23 cellular contexts compared by ENCODE assay signal in the genomic region with DNA sequence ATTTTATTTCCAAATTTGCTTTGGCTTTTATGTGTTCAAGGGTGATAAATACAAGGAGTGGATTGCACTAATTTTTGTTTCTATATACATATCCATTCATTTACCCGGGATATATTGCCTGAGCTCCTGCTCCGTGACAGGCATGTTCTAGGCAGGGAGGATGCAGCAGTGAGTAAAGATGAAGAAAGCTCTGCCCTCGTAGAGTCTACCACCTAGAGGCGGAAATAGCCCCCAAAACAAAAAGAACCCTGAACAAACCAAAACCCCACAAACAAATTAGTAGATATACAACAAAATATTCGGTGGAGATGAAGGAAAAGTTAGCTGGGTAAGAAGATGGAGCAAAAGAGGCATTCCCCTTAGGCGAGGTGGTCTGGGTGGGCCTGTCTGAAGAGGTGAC.
"Had no signal": no experiment of that assay in that cellular context is flagged by ENCODE, and none has a peak within 500 bp of the region (broad histone marks: within the 10 kb centered on the region; RNA-seq: fewer than 3 reads in every experiment).

No MANE protein-coding gene starts in this region.

- H3K27ac Mint-ChIP-seq: activated CD4-positive, alpha-beta T cell treated with anti-CD3 and anti-CD28 coated beads, Interleukin-2, amount 10 ng/mL, durations not matched to agents 7 days and 5 days; activated CD8-positive, alpha-beta T cell treated with anti-CD3 and anti-CD28 coated beads for 36 hours; activated naive CD4-positive, alpha-beta T cell treated with anti-CD3 and anti-CD28 coated beads, Interleukin-2, amount 50 U/mL, for 24 hours; activated T-helper 17 cell treated with anti-CD3 and anti-CD28 coated beads, Interleukin-2, amount 50 U/mL, for 72 hours; nephron progenitor cell; T-helper 1 cell treated with Interleukin-12 subunit alpha and Interleukin-12 subunit beta and Interleukin-4 antibody, amounts not matched to agents 30 μg/mL and 1 μg/mL, for 36 hours; WTC11 had no signal

- H3K4me1 Mint-ChIP-seq: activated CD4-positive, alpha-beta T cell treated with anti-CD3 and anti-CD28 coated beads, Interleukin-2, amount 10 ng/mL, durations not matched to agents 7 days and 5 days; activated naive CD4-positive, alpha-beta T cell treated with anti-CD3 and anti-CD28 coated beads, Interleukin-2, amount 50 U/mL, for 24 hours; activated T-helper 17 cell treated with anti-CD3 and anti-CD28 coated beads, Interleukin-2, amount 50 U/mL, for 72 hours had no signal

- H3K27me3 Mint-ChIP-seq: activated CD4-positive, alpha-beta T cell treated with anti-CD3 and anti-CD28 coated beads, Interleukin-2, amount 10 ng/mL, durations not matched to agents 7 days and 5 days; activated naive CD4-positive, alpha-beta T cell treated with anti-CD3 and anti-CD28 coated beads, Interleukin-2, amount 50 U/mL, for 24 hours; activated T-helper 17 cell treated with anti-CD3 and anti-CD28 coated beads, Interleukin-2, amount 50 U/mL, for 72 hours had no signal

- H3K9me3 ChIP-seq: breast epithelium, gastrocnemius medialis, left ventricle myocardium inferior, pancreas, prostate gland, testis, transverse colon had no signal

- H3K36me3 Mint-ChIP-seq: activated naive CD4-positive, alpha-beta T cell treated with anti-CD3 and anti-CD28 coated beads, Interleukin-2, amount 50 U/mL, for 24 hours; WTC11 had no signal

- H3K27ac ChIP-seq: breast epithelium, left ventricle myocardium inferior, pancreas, prostate gland, testis, transverse colon had no signal

- H3K27me3 ChIP-seq: breast epithelium, gastrocnemius medialis, pancreas, testis, transverse colon had no signal

- H3K4me1 ChIP-seq: pancreas, prostate gland had no signal

- H3K36me3 ChIP-seq: breast epithelium, gastrocnemius medialis, left ventricle myocardium inferior, pancreas, prostate gland, transverse colon had no signal

- H3K9me3 Mint-ChIP-seq: activated CD4-positive, alpha-beta T cell treated with anti-CD3 and anti-CD28 coated beads, Interleukin-2, amount 10 ng/mL, durations not matched to agents 7 days and 5 days; activated CD8-positive, alpha-beta T cell treated with anti-CD3 and anti-CD28 coated beads for 36 hours; activated naive CD4-positive, alpha-beta T cell treated with anti-CD3 and anti-CD28 coated beads, Interleukin-2, amount 50 U/mL, for 24 hours; activated T-cell treated with anti-CD3 and anti-CD28 coated beads, Interleukin-2, amount 50 U/mL, for 4 hours; activated T-helper 17 cell treated with anti-CD3 and anti-CD28 coated beads, Interleukin-2, amount 50 U/mL, for 72 hours; nephron progenitor cell; T-helper 1 cell treated with Interleukin-12 subunit alpha and Interleukin-12 subunit beta and Interleukin-4 antibody, amounts not matched to agents 30 μg/mL and 1 μg/mL, for 36 hours; WTC11 had no signal

- H3K4me3 ChIP-seq: breast epithelium, gastrocnemius medialis, left ventricle myocardium inferior, lung, pancreas, prostate gland, testis, transverse colon had no signal

- H3K4me3 Mint-ChIP-seq: activated CD4-positive, alpha-beta T cell treated with anti-CD3 and anti-CD28 coated beads, Interleukin-2, amount 10 ng/mL, durations not matched to agents 7 days and 5 days; activated CD8-positive, alpha-beta T cell treated with anti-CD3 and anti-CD28 coated beads for 36 hours; activated naive CD4-positive, alpha-beta T cell treated with anti-CD3 and anti-CD28 coated beads, Interleukin-2, amount 50 U/mL, for 24 hours; activated T-cell treated with anti-CD3 and anti-CD28 coated beads, Interleukin-2, amount 50 U/mL, for 4 hours; activated T-helper 17 cell treated with anti-CD3 and anti-CD28 coated beads, Interleukin-2, amount 50 U/mL, for 72 hours; nephron progenitor cell; T-helper 1 cell treated with Interleukin-12 subunit alpha and Interleukin-12 subunit beta and Interleukin-4 antibody, amounts not matched to agents 30 μg/mL and 1 μg/mL, for 36 hours; WTC11 had no signal

- DNase-seq: activated CD4-positive, alpha-beta T cell treated with anti-CD3 and anti-CD28 coated beads for 1 hour; activated CD4-positive, alpha-beta T cell treated with anti-CD3 and anti-CD28 coated beads, Interleukin-2, amount 10 ng/mL, durations not matched to agents 7 days and 5 days; activated CD8-positive, alpha-beta T cell treated with anti-CD3 and anti-CD28 coated beads for 36 hours; activated T-cell treated with anti-CD3 and anti-CD28 coated beads, Interleukin-2, amount 50 U/mL, for 4 hours; dermis blood vessel endothelial cell; effector CD4-positive, alpha-beta T cell; gastrocnemius medialis; left ventricle myocardium inferior; nephron progenitor cell; nucleus accumbens; pancreas; retina; stimulated activated naive CD8-positive, alpha-beta T cell treated with anti-CD3 and anti-CD28 coated beads, Interleukin-15, Interleukin-2, amounts not matched to agents 100 U/mL and 50 U/mL, for 24 hours; T1000; testis; transverse colon had no signal
